Comparison of ENCODE assay signal across 13 cellular contexts in genomic region chr2:172711110-172711509, GRCh38. TPM values are rescaled to one million over a fixed set of nuclear protein-coding genes. Genes with fewer than 3 reads are reported as not detected.
DNase-seq lines count a peak whose midpoint lies in the region; ATAC-seq, FAIRE-seq and TF ChIP-seq lines count a peak whose summit lies in the region.
"Had no signal": no experiment of that assay in that cellular context is flagged by ENCODE, and none has a peak within 500 bp of the region (broad histone marks: within the 10 kb centered on the region; RNA-seq: fewer than 3 reads in every experiment).

No MANE protein-coding gene starts in this region.

- TF ChIP-seq CTCF in astrocyte (IDR thresholded peaks at IDR 0.05; ENCODE audit: insufficient read depth, low read depth, low read length), result no peak
- TF ChIP-seq CTCF in osteoblast (IDR thresholded peaks at IDR 0.05; ENCODE audit: extremely low read depth, low read depth, low read length), result no peak
- TF ChIP-seq CTCF in suprapubic skin (IDR thresholded peaks at IDR 0.05), result no peak

- H3K4me3 ChIP-seq in right cardiac atrium (ENCODE audit: low read length) (no peak overlapping the region), GM23248 (no peak overlapping the region), astrocyte (ENCODE audit: insufficient read depth, low read depth, low read length) (no peak overlapping the region), osteoblast (ENCODE audit: insufficient read depth, low read length) (no peak overlapping the region), suprapubic skin (no peak overlapping the region)
- H3K4me3 ChIP-seq: BLaER1 treated with 17β-estradiol and CSF1 and Interleukin-3, amounts not matched to agents 10 nM and 100 nM; GM12878 had no signal

- no peak for FAIRE-seq in astrocyte (lab: Jason Lieb, UNC)
- FAIRE-seq: GM12878, GM18507 had no signal

- H3K4me1 ChIP-seq in right cardiac atrium (ENCODE audit: control insufficient read depth, insufficient read depth, low read length) (no peaks in the 10 kb centered on the region), GM23248 (ENCODE audit: insufficient read depth) (peaks cover 13% of the 10 kb centered on the region), astrocyte (ENCODE audit: insufficient read depth, low read length) (peaks cover 10% of the 10 kb centered on the region), osteoblast (ENCODE audit: insufficient read depth, low read length) (peaks cover 11% of the 10 kb centered on the region), suprapubic skin (no peaks in the 10 kb centered on the region)

- H3K9ac ChIP-seq in GM23248 (no peak overlapping the region), astrocyte (ENCODE audit: low read length) (no peak overlapping the region)
- H3K9ac ChIP-seq: BLaER1 treated with 17β-estradiol and CSF1 and Interleukin-3, amounts not matched to agents 10 nM and 100 nM had no signal

- H4K20me1 ChIP-seq in GM23248 (ENCODE audit: insufficient read depth) (no peaks in the 10 kb centered on the region), astrocyte (ENCODE audit: insufficient read depth, low read length) (no peaks in the 10 kb centered on the region), osteoblast (ENCODE audit: insufficient read depth, low read length) (no peaks in the 10 kb centered on the region)
- H4K20me1 ChIP-seq: BLaER1 treated with 17β-estradiol and CSF1 and Interleukin-3, amounts not matched to agents 10 nM and 100 nM had no signal

- intact Hi-C loops in Right ventricle myocardium superior (cut with DNase I) (no loop called here), right cardiac atrium (cut with DNase I) (loop anchor here in 2 of 4 donors (5.0 to 10.0 kb wide), 2 partner anchors 114 to 116 kb away; no protein-coding TSS in a partner anchor)

- no peaks in the 10 kb centered on the region for H3K9me2 ChIP-seq in GM23248 (ENCODE audit: insufficient read depth)

- H3K27ac Mint-ChIP-seq in astrocyte (ENCODE audit: unreplicated experiment), result no peak overlapping the region
- H3K27ac Mint-ChIP-seq: CD4-positive, CD25-positive, alpha-beta regulatory T cell had no signal

- H3K4me3 Mint-ChIP-seq in astrocyte (ENCODE audit: unreplicated experiment), result no peak overlapping the region
- H3K4me3 Mint-ChIP-seq: CD4-positive, CD25-positive, alpha-beta regulatory T cell had no signal

- H3K9me3 ChIP-seq in right cardiac atrium (ENCODE audit: control insufficient read depth, low read length), result no peaks in the 10 kb centered on the region
- no peaks in the 10 kb centered on the region for H3K9me3 ChIP-seq in GM23248 (ENCODE audit: low read depth)
- H3K9me3 ChIP-seq in astrocyte (ENCODE audit: insufficient read depth, low read depth, low read length), result no peaks in the 10 kb centered on the region
- no peaks in the 10 kb centered on the region for H3K9me3 ChIP-seq in osteoblast (ENCODE audit: low read depth, low read length)
- no peaks in the 10 kb centered on the region for H3K9me3 ChIP-seq in suprapubic skin

- H3K4me1 Mint-ChIP-seq in astrocyte (ENCODE audit: low read depth, unreplicated experiment), result peaks cover 5% of the 10 kb centered on the region
- H3K4me1 Mint-ChIP-seq: CD4-positive, CD25-positive, alpha-beta regulatory T cell had no signal

- TF ChIP-seq POLR2A in suprapubic skin (IDR thresholded peaks at IDR 0.05), result no peak

- in situ Hi-C loops in GM23248 (cut with MboI), result loop anchor here (25.0 kb wide), 1 partner anchor 549 kb away; no protein-coding TSS in a partner anchor

- TF ChIP-seq EP300 in suprapubic skin (IDR thresholded peaks at IDR 0.05), result no peak

- H3K27me3 ChIP-seq in right cardiac atrium (ENCODE audit: control insufficient read depth, insufficient read depth) (no peaks in the 10 kb centered on the region), GM23248 (replicated peaks; ENCODE audit: insufficient read depth) (no peaks in the 10 kb centered on the region), astrocyte (ENCODE audit: insufficient read depth, low read length) (no peaks in the 10 kb centered on the region), osteoblast (ENCODE audit: insufficient read depth, low read length) (peaks cover 35% of the 10 kb centered on the region), suprapubic skin (no peaks in the 10 kb centered on the region)
- H3K27me3 ChIP-seq: BLaER1 treated with 17β-estradiol and CSF1 and Interleukin-3, amounts not matched to agents 10 nM and 100 nM had no signal

- WGBS in right cardiac atrium, result 56% methylated on average over 1 of the region's 1 CpG
- 81 to 96% methylated on average over 1 of the region's 1 CpG for WGBS in GM23248 (ENCODE audit: low coverage in 1 of 2, low lambda C conversion rate in 2 of 2, missing lambda C conversion rate in 2 of 2), 2 experiments
- 84% methylated on average over 1 of the region's 1 CpG for WGBS in suprapubic skin

- peaks cover 13% of the 10 kb centered on the region; the same call in 1 of the 2 replicates for H3F3A ChIP-seq in GM23248 (ENCODE audit: insufficient read depth)

- no peaks in the 10 kb centered on the region for H3K27me3 Mint-ChIP-seq in astrocyte (ENCODE audit: low read depth, unreplicated experiment)

- no peaks in the 10 kb centered on the region for H3K36me3 Mint-ChIP-seq in astrocyte (ENCODE audit: low read depth, unreplicated experiment)
- H3K36me3 Mint-ChIP-seq: CD4-positive, CD25-positive, alpha-beta regulatory T cell had no signal

- H3K79me2 ChIP-seq in GM23248 (ENCODE audit: insufficient read depth), result no peaks in the 10 kb centered on the region
- H3K79me2 ChIP-seq in astrocyte (ENCODE audit: insufficient read depth, low read length), result no peaks in the 10 kb centered on the region
- no peaks in the 10 kb centered on the region for H3K79me2 ChIP-seq in osteoblast (ENCODE audit: insufficient read depth, low read length)

- H3K27ac ChIP-seq in right cardiac atrium (ENCODE audit: low read length) (no peak overlapping the region), GM23248 (no peak overlapping the region), astrocyte (ENCODE audit: low read depth, low read length) (no peak overlapping the region), osteoblast (ENCODE audit: low read depth, low read length) (no peak overlapping the region), suprapubic skin (no peak overlapping the region)
- H3K27ac ChIP-seq: BLaER1 treated with 17β-estradiol and CSF1 and Interleukin-3, amounts not matched to agents 10 nM and 100 nM; HL-60 had no signal

- H3K36me3 ChIP-seq in GM23248 (ENCODE audit: low read depth), result no peaks in the 10 kb centered on the region
- no peaks in the 10 kb centered on the region for H3K36me3 ChIP-seq in astrocyte (ENCODE audit: insufficient read depth, low read length)
- H3K36me3 ChIP-seq in osteoblast (ENCODE audit: insufficient read depth, low read length), result no peaks in the 10 kb centered on the region
- no peaks in the 10 kb centered on the region for H3K36me3 ChIP-seq in suprapubic skin
- H3K36me3 ChIP-seq: BLaER1 treated with 17β-estradiol and CSF1 and Interleukin-3, amounts not matched to agents 10 nM and 100 nM had no signal

- no peak overlapping the region for H2AFZ ChIP-seq in GM23248
- no peak overlapping the region for H2AFZ ChIP-seq in astrocyte (ENCODE audit: low read depth, low read length)
- no peak overlapping the region for H2AFZ ChIP-seq in osteoblast (ENCODE audit: low read length)

- peak overlapping the region; percentile 46 for H3K4me2 ChIP-seq in GM23248 (ENCODE audit: unreplicated experiment)
- peak overlapping the region; percentile 40 for H3K4me2 ChIP-seq in astrocyte (ENCODE audit: low read length)
- H3K4me2 ChIP-seq in osteoblast (ENCODE audit: insufficient read depth, low read length), result peak overlapping the region; percentile 23
- H3K4me2 ChIP-seq: BLaER1 treated with 17β-estradiol and CSF1 and Interleukin-3, amounts not matched to agents 10 nM and 100 nM had no signal

- no peaks in the 10 kb centered on the region for H3K9me3 Mint-ChIP-seq in astrocyte (ENCODE audit: unreplicated experiment)

- DNase-seq in Right ventricle myocardium superior (no peak), right cardiac atrium (no peak), GM23248 (no peak), astrocyte (ENCODE audit: low read depth) (no peak), osteoblast (ENCODE audit: insufficient read length, low spot score, missing footprints) (no peak), suprapubic skin (ENCODE audit: low spot score in 2 of 2) (no peak), medulla oblongata (ENCODE audit: extremely low spot score) (no peak)
- DNase-seq: DMS 273 treated with DMSO at 0.1 percent for 48 hours had no signal

- ATAC-seq in Right ventricle myocardium superior (ENCODE audit: poor library complexity), result peak; percentile 15
- ATAC-seq in right cardiac atrium, result no peak

RNA-seq across cellular contexts. Expression of gene RAPGEF4, which starts 24.5 kb away (rescaled TPM):
- total RNA-seq in Right ventricle myocardium superior (7.2 TPM), right cardiac atrium (10 to 100 TPM in 1 of 4 donors, 1 to 10 TPM in 3; 7.1 to 11.3 (median 9.1) TPM), astrocyte (0.62 and 1.1 TPM in 2 replicates), osteoblast (0.36 and 0.59 TPM in 2 replicates), suprapubic skin (10 to 100 TPM; 19.9 to 49.5 (median 27.5) TPM)
- polyA plus RNA-seq in right cardiac atrium (5.9 TPM), GM23248 (2016; fragmentation: Nextera tagmentation; extraction: Ambion mirVana) (0.22 TPM in 1 of 2 replicates, not detected in the other)
- total RNA-seq in GM23248 (2014; rRNA removed; shearing (Covaris generic)), result 2.2 TPM in 1 of 2 replicates, not detected in the other
- polyA plus RNA-seq: CD4-positive, CD25-positive, alpha-beta regulatory T cell had no signal
